ENCODE assay signal across 11 cellular contexts in genomic region chr4:139919513-139919912, GRCh38.
A peak's percentile ranks its signal among the peaks of the same experiment; 100 is the strongest.
DNase-seq lines count a peak whose midpoint lies in the region; ATAC-seq and TF ChIP-seq lines count a peak whose summit lies in the region.
"Had no signal": no experiment of that assay in that cellular context is flagged by ENCODE, and none has a peak within 500 bp of the region (broad histone marks: within the 10 kb centered on the region; RNA-seq: fewer than 3 reads in every experiment).

No MANE protein-coding gene starts in this region.

- H3K27ac Mint-ChIP-seq in WTC11 (no peak overlapping the region), nephron (peak overlapping the region; percentile 94 to 97 (median 97))
- H3K27ac Mint-ChIP-seq in activated T-helper 1 cell treated with anti-CD3 and anti-CD28 coated beads, Interleukin-12 subunit alpha, Interleukin-12 subunit beta, Interleukin-2, Interleukin-4 antibody, amounts not matched to agents 30 ng/mL and 10 ng/mL and 1 ng/mL, durations not matched to agents 14 hours and 24 hours and 36 hours = no peak overlapping the region
- no peak overlapping the region for H3K27ac Mint-ChIP-seq in activated naive CD4-positive, alpha-beta T cell treated with anti-CD3 and anti-CD28 coated beads, Interleukin-2, amount 50 U/mL, for 72 hours
- H3K27ac Mint-ChIP-seq: activated T-helper 2 cell treated with anti-CD3 and anti-CD28 coated beads, Interferon-gamma antibody, Interleukin-2, Interleukin-4, amounts not matched to agents 10 μg/mL and 5 μg/mL and 100 μg/mL, durations not matched to agents 14 hours and 24 hours and 36 hours; stimulated activated effector memory CD8-positive, alpha-beta T cell treated with anti-CD3 and anti-CD28 coated beads, Interleukin-12 subunit alpha, Interleukin-12 subunit beta, amount 100 ng/mL, for 72 hours had no signal

- POLR2A ChIA-PET in WTC11 (lab: Charles Lee) = no interaction called here

- intact Hi-C loops in uterus (cut with DNase I; ENCODE audit: low total_unique reads) = no loop called here
- intact Hi-C loops in head of caudate nucleus (cut with DNase I) = no loop called here
- intact Hi-C loops in activated T-helper 1 cell treated with anti-CD3 and anti-CD28 coated beads, Interleukin-12 subunit alpha, Interleukin-12 subunit beta, Interleukin-2, Interleukin-4 antibody, amounts not matched to agents 30 ng/mL and 10 ng/mL and 1 ng/mL, durations not matched to agents 14 hours and 24 hours and 36 hours (cut with micrococcal nuclease) = no loop called here

- no peaks in the 10 kb centered on the region for H3K36me3 Mint-ChIP-seq in WTC11
- H3K36me3 Mint-ChIP-seq in nephron (ENCODE audit: low read depth) = no peaks in the 10 kb centered on the region
- no peaks in the 10 kb centered on the region for H3K36me3 Mint-ChIP-seq in activated T-helper 1 cell treated with anti-CD3 and anti-CD28 coated beads, Interleukin-12 subunit alpha, Interleukin-12 subunit beta, Interleukin-2, Interleukin-4 antibody, amounts not matched to agents 30 ng/mL and 10 ng/mL and 1 ng/mL, durations not matched to agents 14 hours and 24 hours and 36 hours (ENCODE audit: low read depth)
- no peaks in the 10 kb centered on the region for H3K36me3 Mint-ChIP-seq in activated naive CD4-positive, alpha-beta T cell treated with anti-CD3 and anti-CD28 coated beads, Interleukin-2, amount 50 U/mL, for 72 hours
- H3K36me3 Mint-ChIP-seq: stimulated activated effector memory CD8-positive, alpha-beta T cell treated with anti-CD3 and anti-CD28 coated beads, Interleukin-12 subunit alpha, Interleukin-12 subunit beta, amount 100 ng/mL, for 72 hours had no signal

- TF ChIP-seq CTCF in WTC11 (IDR thresholded peaks at IDR 0.05) (no peak), gastroesophageal sphincter (IDR thresholded peaks at IDR 0.05) (peak in 1 of 4 experiments; percentile 1), nephron (IDR thresholded peaks at IDR 0.05; ENCODE audit: unreplicated experiment in 3 of 3) (no peak), uterus (IDR thresholded peaks at IDR 0.05) (no peak)

- CTCF ChIA-PET in WTC11 (lab: Charles Lee) = no interaction called here

- TF ChIP-seq EP300 in gastroesophageal sphincter (IDR thresholded peaks at IDR 0.05) = no peak

- H3K9me3 ChIP-seq in gastroesophageal sphincter (no peaks in the 10 kb centered on the region), uterus (no peaks in the 10 kb centered on the region)

- TF ChIP-seq POLR2A in gastroesophageal sphincter (IDR thresholded peaks at IDR 0.05) = no peak
- TF ChIP-seq POLR2A in uterus (IDR thresholded peaks at IDR 0.05) = no peak

- peaks cover 73% of the 10 kb centered on the region for H3K4me1 Mint-ChIP-seq in WTC11
- H3K4me1 Mint-ChIP-seq in nephron = peaks cover 90% of the 10 kb centered on the region
- H3K4me1 Mint-ChIP-seq in activated T-helper 1 cell treated with anti-CD3 and anti-CD28 coated beads, Interleukin-12 subunit alpha, Interleukin-12 subunit beta, Interleukin-2, Interleukin-4 antibody, amounts not matched to agents 30 ng/mL and 10 ng/mL and 1 ng/mL, durations not matched to agents 14 hours and 24 hours and 36 hours (ENCODE audit: low read depth) = no peaks in the 10 kb centered on the region
- H3K4me1 Mint-ChIP-seq: stimulated activated effector memory CD8-positive, alpha-beta T cell treated with anti-CD3 and anti-CD28 coated beads, Interleukin-12 subunit alpha, Interleukin-12 subunit beta, amount 100 ng/mL, for 72 hours had no signal

- ATAC-seq in WTC11 (peak; percentile 16; the same call in 1 of the 2 replicates), gastroesophageal sphincter (peak; percentile 65)
- ATAC-seq in activated naive CD4-positive, alpha-beta T cell treated with anti-CD3 and anti-CD28 coated beads, Interleukin-2, amount 50 U/mL, for 72 hours = no peak
- ATAC-seq: stimulated activated effector memory CD8-positive, alpha-beta T cell treated with anti-CD3 and anti-CD28 coated beads, Interleukin-12 subunit alpha, Interleukin-12 subunit beta, amount 100 ng/mL, for 72 hours had no signal

- 10 to 13% methylated on average over 2 to 3 of the region's 3 CpGs for WGBS in gastroesophageal sphincter (ENCODE audit: low coverage in 1 of 2), 2 donors

- H3K27me3 ChIP-seq in gastroesophageal sphincter (no peaks in the 10 kb centered on the region), uterus (no peaks in the 10 kb centered on the region)

- H3K36me3 ChIP-seq in gastroesophageal sphincter = no peaks in the 10 kb centered on the region
- H3K36me3 ChIP-seq in uterus = no peaks in the 10 kb centered on the region

- no peak overlapping the region for H3K4me3 ChIP-seq in gastroesophageal sphincter
- no peak overlapping the region for H3K4me3 ChIP-seq in uterus

- H3K27me3 Mint-ChIP-seq in WTC11 (ENCODE audit: low read depth) = no peaks in the 10 kb centered on the region
- H3K27me3 Mint-ChIP-seq in nephron (ENCODE audit: low read depth) = peaks cover 3% of the 10 kb centered on the region
- peaks cover 21% of the 10 kb centered on the region for H3K27me3 Mint-ChIP-seq in activated T-helper 1 cell treated with anti-CD3 and anti-CD28 coated beads, Interleukin-12 subunit alpha, Interleukin-12 subunit beta, Interleukin-2, Interleukin-4 antibody, amounts not matched to agents 30 ng/mL and 10 ng/mL and 1 ng/mL, durations not matched to agents 14 hours and 24 hours and 36 hours (ENCODE audit: insufficient read depth)

- H3K4me3 Mint-ChIP-seq in WTC11 (no peak overlapping the region), nephron (peak overlapping the region; percentile 3 to 40 (median 20))
- H3K4me3 Mint-ChIP-seq in activated T-helper 1 cell treated with anti-CD3 and anti-CD28 coated beads, Interleukin-12 subunit alpha, Interleukin-12 subunit beta, Interleukin-2, Interleukin-4 antibody, amounts not matched to agents 30 ng/mL and 10 ng/mL and 1 ng/mL, durations not matched to agents 14 hours and 24 hours and 36 hours = no peak overlapping the region
- H3K4me3 Mint-ChIP-seq: stimulated activated effector memory CD8-positive, alpha-beta T cell treated with anti-CD3 and anti-CD28 coated beads, Interleukin-12 subunit alpha, Interleukin-12 subunit beta, amount 100 ng/mL, for 72 hours had no signal

- H3K4me1 ChIP-seq in gastroesophageal sphincter (peaks cover 30 to 82% (median 37%) of the 10 kb centered on the region in 3 donors), uterus (peaks cover 32 to 44% of the 10 kb centered on the region in 2 donors)

- DNase-seq in WTC11 (ENCODE audit: low spot score) (no peak), uterus (peak in 1 of 2 donors; percentile 42), head of caudate nucleus (no peak)
- no peak for DNase-seq in activated T-helper 1 cell treated with anti-CD3 and anti-CD28 coated beads, Interleukin-12 subunit alpha, Interleukin-12 subunit beta, Interleukin-2, Interleukin-4 antibody, amounts not matched to agents 30 ng/mL and 10 ng/mL and 1 ng/mL, durations not matched to agents 14 hours and 24 hours and 36 hours (ENCODE audit: low spot score)
- DNase-seq in activated naive CD4-positive, alpha-beta T cell treated with anti-CD3 and anti-CD28 coated beads, Interleukin-2, amount 50 U/mL, for 72 hours (ENCODE audit: low spot score in 2 of 2) = no peak
- DNase-seq: NCI-H748 treated with DMSO at 0.1 percent for 48 hours, retina had no signal

- no peaks in the 10 kb centered on the region for H3K9me3 Mint-ChIP-seq in WTC11
- H3K9me3 Mint-ChIP-seq in nephron = no peaks in the 10 kb centered on the region
- no peaks in the 10 kb centered on the region for H3K9me3 Mint-ChIP-seq in activated T-helper 1 cell treated with anti-CD3 and anti-CD28 coated beads, Interleukin-12 subunit alpha, Interleukin-12 subunit beta, Interleukin-2, Interleukin-4 antibody, amounts not matched to agents 30 ng/mL and 10 ng/mL and 1 ng/mL, durations not matched to agents 14 hours and 24 hours and 36 hours
- no peaks in the 10 kb centered on the region for H3K9me3 Mint-ChIP-seq in activated naive CD4-positive, alpha-beta T cell treated with anti-CD3 and anti-CD28 coated beads, Interleukin-2, amount 50 U/mL, for 72 hours
- H3K9me3 Mint-ChIP-seq: activated T-helper 2 cell treated with anti-CD3 and anti-CD28 coated beads, Interferon-gamma antibody, Interleukin-2, Interleukin-4, amounts not matched to agents 10 μg/mL and 5 μg/mL and 100 μg/mL, durations not matched to agents 14 hours and 24 hours and 36 hours; stimulated activated effector memory CD8-positive, alpha-beta T cell treated with anti-CD3 and anti-CD28 coated beads, Interleukin-12 subunit alpha, Interleukin-12 subunit beta, amount 100 ng/mL, for 72 hours had no signal

- H3K27ac ChIP-seq in gastroesophageal sphincter = peak overlapping the region; percentile 80 to 83 (median 81)
- peak overlapping the region; percentile 81 to 96 for H3K27ac ChIP-seq in uterus

TF ChIP-seq in WTC11, 78 proteins besides CTCF, POLR2A, EP300 and RAD21 (continues in another document):
- TF ChIP-seq TCF7 (CRISPR knock-in tag; IDR thresholded peaks at IDR 0.05; ENCODE audit: low read depth) = no peak
- TF ChIP-seq FOXP4 (CRISPR knock-in tag; IDR thresholded peaks at IDR 0.05) = no peak

Comparison
In these comparisons a context has a peak if more than half of its experiments do, and no peak if none do; other contexts are left out.
1. ATAC-seq: peak in WTC11 (single experiment) and gastroesophageal sphincter (single experiment); none in activated naive CD4-positive, alpha-beta T cell treated with anti-CD3 and anti-CD28 coated beads, Interleukin-2, amount 50 U/mL, for 72 hours (0 of 2).
2. H3K27ac Mint-ChIP-seq: peak in nephron (3 of 3); none in WTC11 (single experiment), activated T-helper 1 cell treated with anti-CD3 and anti-CD28 coated beads, Interleukin-12 subunit alpha, Interleukin-12 subunit beta, Interleukin-2, Interleukin-4 antibody, amounts not matched to agents 30 ng/mL and 10 ng/mL and 1 ng/mL, durations not matched to agents 14 hours and 24 hours and 36 hours (single experiment) and activated naive CD4-positive, alpha-beta T cell treated with anti-CD3 and anti-CD28 coated beads, Interleukin-2, amount 50 U/mL, for 72 hours (0 of 2).
3. H3K4me3 Mint-ChIP-seq: peak in nephron (3 of 3); none in WTC11 (single experiment) and activated T-helper 1 cell treated with anti-CD3 and anti-CD28 coated beads, Interleukin-12 subunit alpha, Interleukin-12 subunit beta, Interleukin-2, Interleukin-4 antibody, amounts not matched to agents 30 ng/mL and 10 ng/mL and 1 ng/mL, durations not matched to agents 14 hours and 24 hours and 36 hours (single experiment).